ENCODE assay signal across 29 cellular contexts in genomic region chr20:14208956-14209355, GRCh38.
"Had no signal": no experiment of that assay in that cellular context is flagged by ENCODE, and none has a peak within 500 bp of the region (broad histone marks: within the 10 kb centered on the region; RNA-seq: fewer than 3 reads in every experiment).

No MANE protein-coding gene starts in this region.

- H3K27me3 ChIP-seq: brain microvascular endothelial cell had no signal

- H3K36me3 ChIP-seq: brain microvascular endothelial cell, WERI-Rb-1 had no signal

- DNase-seq: activated CD4-positive, alpha-beta memory T cell treated with anti-CD3 and anti-CD28 coated beads, Interleukin-2, amount 10 ng/mL, durations not matched to agents 7 days and 5 days; activated CD4-positive, alpha-beta T cell treated with anti-CD3 and anti-CD28 coated beads for 1 hour; activated CD4-positive, alpha-beta T cell treated with anti-CD3 and anti-CD28 coated beads for 48 hours; activated CD4-positive, CD25-positive, alpha-beta regulatory T cell; activated CD8-positive, alpha-beta memory T cell treated with anti-CD3 and anti-CD28 coated beads for 24 hours; activated CD8-positive, alpha-beta memory T cell treated with anti-CD3 and anti-CD28 coated beads, Interleukin-2, amount 10 ng/mL, durations not matched to agents 7 days and 5 days; activated CD8-positive, alpha-beta memory T cell treated with anti-CD3 and anti-CD28 coated beads, Interleukin-2, amount 50 U/mL, for 48 hours; activated effector memory CD4-positive, alpha-beta T cell treated with Interleukin-2 at 50 U/mL for 16 hours; activated naive CD4-positive, alpha-beta T cell treated with anti-CD3 and anti-CD28 coated beads, Interleukin-2, amount 10 ng/mL, durations not matched to agents 7 days and 5 days; activated naive CD8-positive, alpha-beta T cell treated with anti-CD3 and anti-CD28 coated beads, Interleukin-2, amount 50 U/mL, for 24 hours; activated T-cell treated with anti-CD3 and anti-CD28 coated beads, Interleukin-2, amount 50 U/mL, for 48 hours; amniotic stem cell; aorta; brain microvascular endothelial cell; central memory CD4-positive, alpha-beta T cell; Kasumi-1; KG1; NCI-H1092 treated with DMSO at 0.1 percent for 48 hours; NCI-H187 treated with DMSO at 0.1 percent for 48 hours; NCI-H2081; NCI-H226; NCI-H446 treated with DMSO at 0.1 percent for 48 hours; NCI-H524; Right ventricle myocardium superior; SW 1271; T-helper 1 cell; T-helper 2 cell; T-helper 9 cell; WERI-Rb-1 had no signal

- ATAC-seq: activated CD8-positive, alpha-beta memory T cell treated with anti-CD3 and anti-CD28 coated beads, Interleukin-2, amount 10 ng/mL, durations not matched to agents 7 days and 5 days; activated naive CD8-positive, alpha-beta T cell treated with anti-CD3 and anti-CD28 coated beads, Interleukin-2, amount 50 U/mL, for 24 hours had no signal

- H3K27ac ChIP-seq: brain microvascular endothelial cell, WERI-Rb-1 had no signal
